Comparison of ENCODE assay signal across 7 cellular contexts in genomic region chr4:6573986-6574746, GRCh38. TPM values are rescaled to one million over a fixed set of nuclear protein-coding genes. Genes with fewer than 3 reads are reported as not detected.
DNase-seq lines count a peak whose midpoint lies in the region; ATAC-seq and TF ChIP-seq lines count a peak whose summit lies in the region.

No MANE protein-coding gene starts in this region.

- H3K27ac Mint-ChIP-seq in activated CD8-positive, alpha-beta T cell treated with anti-CD3 and anti-CD28 coated beads for 36 hours, result peak overlapping the region; percentile 75
- H3K27ac Mint-ChIP-seq in stimulated activated naive CD8-positive, alpha-beta T cell treated with anti-CD3 and anti-CD28 coated beads, Interleukin-15, amount 100 ng/mL, for 72 hours, result peak overlapping the region; percentile 92

- H3K4me3 ChIP-seq in HUES48 (ENCODE audit: low read depth, low read length) (peak overlapping the region; percentile 84), iPS-11a (ENCODE audit: low read depth, low read length) (peak overlapping the region; percentile 42)

- intact Hi-C loops in activated CD8-positive, alpha-beta T cell treated with anti-CD3 and anti-CD28 coated beads for 36 hours (cut with micrococcal nuclease), result no loop called here

- TF ChIP-seq CTCF in activated CD8-positive, alpha-beta T cell treated with anti-CD3 and anti-CD28 coated beads for 36 hours (IDR thresholded peaks at IDR 0.05), result no peak

- CTCF ChIA-PET in activated CD8-positive, alpha-beta T cell treated with anti-CD3 and anti-CD28 coated beads for 36 hours (lab: Charles Lee), result interaction anchor here (1.0 to 3.0 kb wide), 6 partner anchors 12 to 400 kb away, joined by 3 to 7 read pairs (median 3); a partner anchor contains a TSS

- H3K9me3 Mint-ChIP-seq in activated CD8-positive, alpha-beta T cell treated with anti-CD3 and anti-CD28 coated beads for 36 hours, result no peaks in the 10 kb centered on the region
- peaks cover 0 to 12% of the 10 kb centered on the region in 2 donors for H3K9me3 Mint-ChIP-seq in stimulated activated naive CD8-positive, alpha-beta T cell treated with anti-CD3 and anti-CD28 coated beads, Interleukin-15, amount 100 ng/mL, for 72 hours

- H3K4me1 ChIP-seq in HUES48 (ENCODE audit: control insufficient read depth, insufficient read depth, low read length), result no peaks in the 10 kb centered on the region

- H3K4me1 Mint-ChIP-seq in activated CD8-positive, alpha-beta T cell treated with anti-CD3 and anti-CD28 coated beads for 36 hours (ENCODE audit: low read depth), result peaks cover 4% of the 10 kb centered on the region
- H3K4me1 Mint-ChIP-seq in stimulated activated naive CD8-positive, alpha-beta T cell treated with anti-CD3 and anti-CD28 coated beads, Interleukin-15, amount 100 ng/mL, for 72 hours, result peaks cover 18% of the 10 kb centered on the region

- POLR2A ChIA-PET in activated CD8-positive, alpha-beta T cell treated with anti-CD3 and anti-CD28 coated beads for 36 hours (lab: Charles Lee), result interaction anchor here (0.6 to 2.4 kb wide), 6 partner anchors 12 to 418 kb away, joined by 3 to 13 read pairs (median 3); partner anchors contain the start of gene MRFAP1

- peak; percentile 26 for DNase-seq in activated CD8-positive, alpha-beta T cell treated with anti-CD3 and anti-CD28 coated beads for 36 hours
- no peak for DNase-seq in stimulated activated naive CD8-positive, alpha-beta T cell treated with anti-CD3 and anti-CD28 coated beads, Interleukin-15, amount 100 ng/mL, for 72 hours
- DNase-seq in NCI-H524 treated with DMSO at 0.1 percent for 48 hours (lab: John Stamatoyannopoulos, UW), result no peak
- no peak for DNase-seq in NCI-H128 (lab: John Stamatoyannopoulos, UW; ENCODE audit: unreplicated experiment)
- no peak for DNase-seq in middle frontal gyrus (ENCODE audit: extremely low spot score, low spot score)

- no peak overlapping the region for H3K9ac ChIP-seq in HUES48 (ENCODE audit: low read depth, low read length)

- peaks cover 30% of the 10 kb centered on the region for H3K27me3 ChIP-seq in HUES48 (ENCODE audit: control insufficient read depth, insufficient read depth, low read length)

- H3K9me3 ChIP-seq in HUES48 (ENCODE audit: control insufficient read depth, insufficient read depth, low read length), result no peaks in the 10 kb centered on the region

- no peaks in the 10 kb centered on the region for H3K27me3 Mint-ChIP-seq in activated CD8-positive, alpha-beta T cell treated with anti-CD3 and anti-CD28 coated beads for 36 hours
- no peaks in the 10 kb centered on the region for H3K27me3 Mint-ChIP-seq in stimulated activated naive CD8-positive, alpha-beta T cell treated with anti-CD3 and anti-CD28 coated beads, Interleukin-15, amount 100 ng/mL, for 72 hours

- H3K36me3 ChIP-seq in HUES48 (ENCODE audit: control insufficient read depth, insufficient read depth, low read length), result peaks cover 11% of the 10 kb centered on the region

- H3K27ac ChIP-seq in HUES48 (ENCODE audit: low read depth, low read length), result no peak overlapping the region

- no peak for ATAC-seq in activated CD8-positive, alpha-beta T cell treated with anti-CD3 and anti-CD28 coated beads for 36 hours
- ATAC-seq in stimulated activated naive CD8-positive, alpha-beta T cell treated with anti-CD3 and anti-CD28 coated beads, Interleukin-15, amount 100 ng/mL, for 72 hours, result peak; percentile 1

- peaks cover 3% of the 10 kb centered on the region for H3K36me3 Mint-ChIP-seq in activated CD8-positive, alpha-beta T cell treated with anti-CD3 and anti-CD28 coated beads for 36 hours (ENCODE audit: low read depth)

- peak overlapping the region; percentile 79 for H3K4me3 Mint-ChIP-seq in activated CD8-positive, alpha-beta T cell treated with anti-CD3 and anti-CD28 coated beads for 36 hours
- H3K4me3 Mint-ChIP-seq in stimulated activated naive CD8-positive, alpha-beta T cell treated with anti-CD3 and anti-CD28 coated beads, Interleukin-15, amount 100 ng/mL, for 72 hours, result peak overlapping the region; percentile 91 to 95

RNA-seq across cellular contexts. Expression of gene MAN2B2, which starts 0.8 kb away (rescaled TPM):
- total RNA-seq in activated CD8-positive, alpha-beta T cell treated with anti-CD3 and anti-CD28 coated beads for 36 hours, result 10 to 100 TPM; 10.8 to 13.0 TPM
